2 cellular contexts compared by ENCODE assay signal in genomic region chr15:64344651-64345262, GRCh38.
TF ChIP-seq lines count a peak whose summit lies in the region.

No MANE protein-coding gene starts in this region.

TF ChIP-seq in IMR-90, 13 proteins besides CTCF, POLR2A, EP300 and RAD21:
- TF ChIP-seq MAFK (IDR thresholded peaks at IDR 0.05; ENCODE audit: low read depth, low read length) = no peak
- no peak for TF ChIP-seq BHLHE40 (IDR thresholded peaks at IDR 0.05; ENCODE audit: low read depth, low read length)
- peak; percentile 63 for TF ChIP-seq CEBPB (IDR thresholded peaks at IDR 0.05; ENCODE audit: low read depth, low read length)

TF ChIP-seq in K562, 482 proteins besides CTCF, POLR2A, EP300 and RAD21:
- no peak for TF ChIP-seq CREB3L1 (IDR thresholded peaks at IDR 0.05; ENCODE audit: borderline replicate concordance, low read depth)
- no peak for TF ChIP-seq ZEB2 (IDR thresholded peaks at IDR 0.05)
- no peak for TF ChIP-seq MTA3 (IDR thresholded peaks at IDR 0.05; ENCODE audit: borderline replicate concordance)
- TF ChIP-seq, protein P1, sequence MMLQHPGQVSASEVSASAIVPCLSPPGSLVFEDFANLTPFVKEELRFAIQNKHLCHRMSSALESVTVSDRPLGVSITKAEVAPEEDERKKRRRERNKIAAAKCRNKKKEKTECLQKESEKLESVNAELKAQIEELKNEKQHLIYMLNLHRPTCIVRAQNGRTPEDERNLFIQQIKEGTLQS (IDR thresholded peaks at IDR 0.05) = peak; percentile 68
- TF ChIP-seq, protein P1 (CRISPR knock-in tag; conservative IDR thresholded peaks at IDR 0.05) = no peak
- TF ChIP-seq KLF16 (IDR thresholded peaks at IDR 0.05) = no peak
- no peak for TF ChIP-seq GATAD2B (IDR thresholded peaks at IDR 0.05; ENCODE audit: borderline replicate concordance)
- no peak for TF ChIP-seq PCBP1 (IDR thresholded peaks at IDR 0.05; ENCODE audit: low read depth, low read length, poor library complexity, severe bottlenecking)
- peak; percentile 59 for TF ChIP-seq CEBPB (tag; IDR thresholded peaks at IDR 0.05)
- TF ChIP-seq CEBPG (CRISPR knock-in tag; IDR thresholded peaks at IDR 0.05) = no peak
- peak; percentile 61 to 69 for TF ChIP-seq CEBPG (tag; conservative IDR thresholded peaks at IDR 0.05 in 1 of 2, IDR thresholded peaks at IDR 0.05 in 1 of 2)
